12 cellular contexts compared by ENCODE assay signal in the genomic region with DNA sequence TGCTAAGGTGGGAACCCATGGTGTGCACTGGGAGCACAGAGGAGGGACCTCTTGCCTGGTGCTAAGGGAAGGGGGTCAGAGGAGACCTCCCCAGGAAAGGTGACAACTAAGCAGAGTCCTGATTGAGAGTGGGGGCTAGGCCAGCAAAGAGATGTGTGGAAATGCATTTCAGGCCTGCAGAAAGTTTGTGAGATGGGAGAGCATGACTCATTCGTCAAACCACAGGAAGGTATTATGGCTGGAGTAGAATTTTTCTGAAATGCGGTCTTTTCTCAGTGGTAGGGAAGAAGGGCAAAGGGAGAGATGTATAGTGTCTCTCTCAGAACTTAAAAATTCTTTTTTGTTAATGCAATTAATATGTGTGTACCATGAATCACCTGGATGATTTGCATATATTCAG. TPM values are rescaled to one million over a fixed set of nuclear protein-coding genes. Genes with fewer than 3 reads are reported as not detected.
DNase-seq lines count a peak whose midpoint lies in the region; ATAC-seq and TF ChIP-seq lines count a peak whose summit lies in the region.
"Had no signal": no experiment of that assay in that cellular context is flagged by ENCODE, and none has a peak within 500 bp of the region (broad histone marks: within the 10 kb centered on the region; RNA-seq: fewer than 3 reads in every experiment).

No MANE protein-coding gene starts in this region.

- H3K27ac Mint-ChIP-seq in naive thymus-derived CD4-positive, alpha-beta T cell, result no peak overlapping the region
- H3K27ac Mint-ChIP-seq: GM23338 had no signal

- H3K27me3 ChIP-seq in mammary epithelial cell (ENCODE audit: insufficient read depth, low read length), result no peaks in the 10 kb centered on the region
- no peaks in the 10 kb centered on the region for H3K27me3 ChIP-seq in naive thymus-derived CD4-positive, alpha-beta T cell (ENCODE audit: control insufficient read depth in 2 of 2, insufficient read depth in 2 of 2, low read length in 2 of 2)

- H2AFZ ChIP-seq in mammary epithelial cell (ENCODE audit: low read depth, low read length), result no peak overlapping the region
- H2AFZ ChIP-seq: GM23338 had no signal

- no peaks in the 10 kb centered on the region for H3K36me3 ChIP-seq in mammary epithelial cell (ENCODE audit: insufficient read depth, low read length)
- no peaks in the 10 kb centered on the region for H3K36me3 ChIP-seq in naive thymus-derived CD4-positive, alpha-beta T cell (ENCODE audit: control insufficient read depth in 2 of 3, insufficient read depth in 3 of 3, low read length in 3 of 3)

- no peaks in the 10 kb centered on the region for H3K79me2 ChIP-seq in mammary epithelial cell (ENCODE audit: insufficient read depth, low read length)

- H3K4me3 ChIP-seq in mammary epithelial cell (replicated peaks in 1 of 3; ENCODE audit: insufficient read depth in 1 of 3, low read depth in 2 of 3, low read length in 3 of 3), result no peak overlapping the region
- H3K4me3 ChIP-seq in naive thymus-derived CD4-positive, alpha-beta T cell (ENCODE audit: low read length), result no peak overlapping the region
- H3K4me3 ChIP-seq: GM23338 had no signal

- H3K9me3 Mint-ChIP-seq in naive thymus-derived CD4-positive, alpha-beta T cell, result peaks cover 0 to 10% (median 0%) of the 10 kb centered on the region in 11 donors
- H3K9me3 Mint-ChIP-seq: GM23338 had no signal

- CTCF ChIA-PET in mammary epithelial cell (lab: Charles Lee; ENCODE audit: low non-redundant PET), result no interaction called here
- CTCF ChIA-PET in naive thymus-derived CD4-positive, alpha-beta T cell (lab: Charles Lee), result no interaction called here

- H3K4me1 Mint-ChIP-seq in naive thymus-derived CD4-positive, alpha-beta T cell, result peaks cover 0 to 25% (median 0%) of the 10 kb centered on the region in 7 donors

- 76% methylated on average over 2 of the region's 2 CpGs for whole genome bisulfite sequencing in mammary epithelial cell (ENCODE audit: low coverage, missing lambda C conversion rate)

- intact Hi-C loops in mammary epithelial cell (cut with micrococcal nuclease), result no loop called here
- intact Hi-C loops in naive thymus-derived CD4-positive, alpha-beta T cell (cut with micrococcal nuclease), result no loop called here

- dilution Hi-C loops in mammary epithelial cell (cut with HindIII; ENCODE audit: low sequenced_read_pairs), result no loop called here

- peaks cover 0 to 9% (median 0%) of the 10 kb centered on the region in 5 donors for H3K36me3 Mint-ChIP-seq in naive thymus-derived CD4-positive, alpha-beta T cell

- H3K27ac ChIP-seq in mammary epithelial cell (ENCODE audit: insufficient read depth, low read depth, low read length), result no peak overlapping the region
- no peak overlapping the region for H3K27ac ChIP-seq in naive thymus-derived CD4-positive, alpha-beta T cell (ENCODE audit: low read depth, low read length)

- no TSS peak for BruUV-seq in mammary epithelial cell (replicated peaks; lab: Mats Ljungman, UMichigan)

- H3K4me1 ChIP-seq in mammary epithelial cell (ENCODE audit: insufficient read depth, low read length), result peaks cover 12% of the 10 kb centered on the region
- H3K4me1 ChIP-seq in naive thymus-derived CD4-positive, alpha-beta T cell (ENCODE audit: control insufficient read depth in 2 of 2, insufficient read depth in 2 of 2, low read length in 2 of 2), result no peaks in the 10 kb centered on the region

- DNase-seq in GM04503 (ENCODE audit: low read depth), result peak; percentile 42
- peak; percentile 74 for DNase-seq in NOMO-1 treated with dmso at 0.1 percent for 144 hours (lab: John Stamatoyannopoulos, UW; ENCODE audit: unreplicated experiment)
- peak; percentile 62 for DNase-seq in mammary epithelial cell
- no peak for DNase-seq in naive thymus-derived CD4-positive, alpha-beta T cell
- no peak for DNase-seq in NAMALWA (ENCODE audit: low spot score)
- DNase-seq in stimulated activated naive CD4-positive, alpha-beta T cell (lab: John Stamatoyannopoulos, UW), result no peak
- DNase-seq in iPS-NIHi11 (ENCODE audit: low spot score), result no peak
- DNase-seq: NCI-H187 treated with DMSO at 0.1 percent for 48 hours, retina had no signal

- ATAC-seq in naive thymus-derived CD4-positive, alpha-beta T cell, result peak; percentile 44
- ATAC-seq in HG02840 (IDR thresholded peaks at IDR 0.05; ENCODE audit: low FRiP score, unreplicated experiment), result no peak
- ATAC-seq: GM23338 had no signal

- H3K9me3 ChIP-seq in mammary epithelial cell (replicated peaks; ENCODE audit: insufficient read depth, low read length), result peaks cover 1% of the 10 kb centered on the region
- peaks cover 0 to under 1% (median 0%) of the 10 kb centered on the region in 3 experiments for H3K9me3 ChIP-seq in naive thymus-derived CD4-positive, alpha-beta T cell (ENCODE audit: control insufficient read depth in 2 of 3, low read length in 3 of 3)

- no peak overlapping the region for H3K9ac ChIP-seq in mammary epithelial cell (ENCODE audit: insufficient read depth, low read length)

- TF ChIP-seq CTCF in mammary epithelial cell (conservative IDR thresholded peaks at IDR 0.05 in 1 of 2, IDR thresholded peaks at IDR 0.05 in 1 of 2; ENCODE audit: extremely low read depth in 1 of 2, insufficient read depth in 1 of 2, low read depth in 1 of 2, low read length in 2 of 2), result no peak

- POLR2A ChIA-PET in naive thymus-derived CD4-positive, alpha-beta T cell (lab: Charles Lee), result no interaction called here

- in situ Hi-C loops in mammary epithelial cell (cut with MboI; ENCODE audit: low sequenced_read_pairs in 2 of 2), result no loop called here

- H3K27me3 Mint-ChIP-seq in naive thymus-derived CD4-positive, alpha-beta T cell, result peaks cover 0 to 20% (median 0%) of the 10 kb centered on the region in 5 donors

- no peak overlapping the region for H3K4me2 ChIP-seq in mammary epithelial cell (ENCODE audit: insufficient read depth, low read depth, low read length)
- H3K4me2 ChIP-seq: GM23338 had no signal

- no peak overlapping the region for H3K4me3 Mint-ChIP-seq in naive thymus-derived CD4-positive, alpha-beta T cell
- H3K4me3 Mint-ChIP-seq: GM23338 had no signal

- H4K20me1 ChIP-seq in mammary epithelial cell (ENCODE audit: insufficient read depth, low read length), result no peaks in the 10 kb centered on the region

RNA-seq across cellular contexts. Expression of gene EDN1, which starts 23.6 kb away (rescaled TPM):
- total RNA-seq in mammary epithelial cell, result 10 to 100 TPM in 1 of 2 donors, 1 to 10 TPM in 1; 8.9 to 11.3 TPM
- polyA plus RNA-seq in mammary epithelial cell, result 2.5 TPM
- polyA minus RNA-seq in mammary epithelial cell, result 0.78 TPM
- 1 to 10 TPM in 4 of 5 experiments, under 1 TPM in 1; 0.17 to 1.7 (median 1.4) TPM for total RNA-seq in naive thymus-derived CD4-positive, alpha-beta T cell
- under 1 TPM in 1 of 2 donors, not detected in 1; 0.12 TPM for polyA plus RNA-seq in naive thymus-derived CD4-positive, alpha-beta T cell
- total RNA-seq: OCI-LY7 had no signal

Comparison
In these comparisons a context has a peak if more than half of its experiments do, and no peak if none do; other contexts are left out.
1. DNase-seq: peak in GM04503 (single experiment), NOMO-1 treated with dmso at 0.1 percent for 144 hours (single experiment) and mammary epithelial cell (single experiment); none in naive thymus-derived CD4-positive, alpha-beta T cell (0 of 9), NAMALWA (single experiment), stimulated activated naive CD4-positive, alpha-beta T cell (0 of 6) and iPS-NIHi11 (single experiment).